29 cellular contexts compared by ENCODE assay signal in genomic region chr9:131379056-131379455, GRCh38.
"Had no signal": no experiment of that assay in that cellular context is flagged by ENCODE, and none has a peak within 500 bp of the region (broad histone marks: within the 10 kb centered on the region; RNA-seq: fewer than 3 reads in every experiment).

No MANE protein-coding gene starts in this region.

- H3K4me3 Mint-ChIP-seq: natural killer cell; neural progenitor cell; stimulated activated effector memory CD8-positive, alpha-beta T cell treated with anti-CD3 and anti-CD28 coated beads, Interleukin-12 subunit alpha, Interleukin-12 subunit beta, amount 100 ng/mL, for 72 hours; stimulated activated naive CD8-positive, alpha-beta T cell treated with anti-CD3 and anti-CD28 coated beads, Interleukin-15, amount 100 ng/mL, for 72 hours; type B pancreatic cell had no signal

- H3K36me3 Mint-ChIP-seq: natural killer cell; neural progenitor cell; stimulated activated effector memory CD8-positive, alpha-beta T cell treated with anti-CD3 and anti-CD28 coated beads, Interleukin-12 subunit alpha, Interleukin-12 subunit beta, amount 100 ng/mL, for 72 hours; type B pancreatic cell had no signal

- H3K36me3 ChIP-seq: neural progenitor cell, ovary, right lobe of liver, sigmoid colon, suprapubic skin, tibial artery, transverse colon, upper lobe of right lung, uterus had no signal

- H3K27me3 Mint-ChIP-seq: progenitor cell of endocrine pancreas; stimulated activated naive CD8-positive, alpha-beta T cell treated with anti-CD3 and anti-CD28 coated beads, Interleukin-15, amount 100 ng/mL, for 72 hours; type B pancreatic cell had no signal

- H3K4me3 ChIP-seq: neural progenitor cell, ovary, psoas muscle, right lobe of liver, sigmoid colon, suprapubic skin, testis, tibial artery, transverse colon, upper lobe of right lung, uterus had no signal

- H3K4me1 Mint-ChIP-seq: natural killer cell; stimulated activated effector memory CD8-positive, alpha-beta T cell treated with anti-CD3 and anti-CD28 coated beads, Interleukin-12 subunit alpha, Interleukin-12 subunit beta, amount 100 ng/mL, for 72 hours had no signal

- DNase-seq: natural killer cell; occipital lobe; ovary; posterior cingulate gyrus; psoas muscle; right cardiac atrium; right lobe of liver; sigmoid colon; small intestine; stimulated activated CD4-positive, alpha-beta T cell treated with anti-CD3 and anti-CD28 coated beads, Interleukin-15, amount 100 ng/mL, for 24 hours; stimulated activated CD4-positive, alpha-beta T cell treated with anti-CD3 and anti-CD28 coated beads, Interleukin-2, amount 100 ng/mL, for 24 hours; stimulated activated CD4-positive, alpha-beta T cell treated with anti-CD3 and anti-CD28 coated beads, Interleukin-2, amount 100 ng/mL, for 48 hours; stimulated activated CD4-positive, alpha-beta T cell treated with anti-CD3 and anti-CD28 coated beads, Interleukin-4, amount 100 ng/mL, for 24 hours; stimulated activated naive CD4-positive, alpha-beta T cell; stimulated activated naive CD8-positive, alpha-beta T cell treated with anti-CD3 and anti-CD28 coated beads, Interleukin-15, amount 100 ng/mL, for 72 hours; stimulated activated naive CD8-positive, alpha-beta T cell treated with anti-CD3 and anti-CD28 coated beads, Interleukin-15, Interleukin-2, amounts not matched to agents 100 U/mL and 50 U/mL, for 24 hours; substantia nigra; testis; tibial artery; transverse colon; upper lobe of right lung; uterus had no signal

- H3K27ac Mint-ChIP-seq: natural killer cell; neural progenitor cell; stimulated activated effector memory CD8-positive, alpha-beta T cell treated with anti-CD3 and anti-CD28 coated beads, Interleukin-12 subunit alpha, Interleukin-12 subunit beta, amount 100 ng/mL, for 72 hours; stimulated activated naive CD8-positive, alpha-beta T cell treated with anti-CD3 and anti-CD28 coated beads, Interleukin-15, amount 100 ng/mL, for 72 hours; type B pancreatic cell had no signal

- H3K27ac ChIP-seq: neural progenitor cell, ovary, parathyroid adenoma, psoas muscle, right lobe of liver, sigmoid colon, suprapubic skin, testis, tibial artery, transverse colon, upper lobe of right lung, uterus had no signal

- H3K9me3 Mint-ChIP-seq: natural killer cell; nephron; neural progenitor cell; stimulated activated effector memory CD8-positive, alpha-beta T cell treated with anti-CD3 and anti-CD28 coated beads, Interleukin-12 subunit alpha, Interleukin-12 subunit beta, amount 100 ng/mL, for 72 hours; stimulated activated naive CD8-positive, alpha-beta T cell treated with anti-CD3 and anti-CD28 coated beads, Interleukin-15, amount 100 ng/mL, for 72 hours; type B pancreatic cell had no signal

- ATAC-seq: natural killer cell; psoas muscle; right cardiac atrium; right lobe of liver; stimulated activated effector memory CD8-positive, alpha-beta T cell treated with anti-CD3 and anti-CD28 coated beads, Interleukin-12 subunit alpha, Interleukin-12 subunit beta, amount 100 ng/mL, for 72 hours; stimulated activated naive CD8-positive, alpha-beta T cell treated with anti-CD3 and anti-CD28 coated beads, Interleukin-15, amount 100 ng/mL, for 72 hours; stimulated activated naive CD8-positive, alpha-beta T cell treated with anti-CD3 and anti-CD28 coated beads, Interleukin-15, Interleukin-2, amounts not matched to agents 100 U/mL and 50 U/mL, for 24 hours; upper lobe of right lung had no signal

- H3K9me3 ChIP-seq: ovary, psoas muscle, right lobe of liver, sigmoid colon, suprapubic skin, testis, tibial artery, transverse colon, upper lobe of right lung, uterus had no signal

- H3K27me3 ChIP-seq: neural progenitor cell, ovary, right lobe of liver, sigmoid colon, suprapubic skin, testis, tibial artery, transverse colon, upper lobe of right lung, uterus had no signal

- H3K4me1 ChIP-seq: upper lobe of right lung had no signal
